Comparison of ENCODE assay signal across 24 cellular contexts in genomic region chrX:68867458-68868166, GRCh38. TPM values are rescaled to one million over a fixed set of nuclear protein-coding genes. Genes with fewer than 3 reads are reported as not detected.
DNase-seq lines count a peak whose midpoint lies in the region; ATAC-seq, FAIRE-seq and TF ChIP-seq lines count a peak whose summit lies in the region.
"Had no signal": no experiment of that assay in that cellular context is flagged by ENCODE, and none has a peak within 500 bp of the region (broad histone marks: within the 10 kb centered on the region; RNA-seq: fewer than 3 reads in every experiment).

No MANE protein-coding gene starts in this region.

- no peak for FAIRE-seq in small intestine (lab: Jason Lieb, UNC)
- FAIRE-seq: endometrium, GM19239, H54, kidney, RCC 7860, TTC549 had no signal

- no peak for ATAC-seq in activated T-cell treated with anti-CD3 and anti-CD28 coated beads, Interleukin-2, amount 50 U/mL, for 72 hours (replicated peaks in 1 of 2)

- 41 to 53% (median 48%) methylated on average over 10 to 15 of the region's 15 CpGs for WGBS in adrenal gland, 4 donors
- WGBS in mesenchymal stem cell: 37% methylated on average over 12 of the region's 15 CpGs
- WGBS in small intestine, 3 donors: 37 to 56% (median 51%) methylated on average over 14 of the region's 15 CpGs

- no peak overlapping the region for H3K14ac ChIP-seq in mesenchymal stem cell (ENCODE audit: low read length in 2 of 2)

- no peak overlapping the region for H3K4me3 Mint-ChIP-seq in activated T-cell treated with anti-CD3 and anti-CD28 coated beads, Interleukin-2, amount 50 U/mL, for 72 hours
- H3K4me3 Mint-ChIP-seq: activated CD4-positive, alpha-beta T cell treated with anti-CD3 and anti-CD28 coated beads, Interleukin-2, amount 10 ng/mL, durations not matched to agents 24 days and 14 days; B cell had no signal

- peaks cover 20% of the 10 kb centered on the region for H3K27me3 Mint-ChIP-seq in activated T-cell treated with anti-CD3 and anti-CD28 coated beads, Interleukin-2, amount 50 U/mL, for 72 hours (ENCODE audit: low read depth)
- H3K27me3 Mint-ChIP-seq: activated CD4-positive, alpha-beta T cell treated with anti-CD3 and anti-CD28 coated beads, Interleukin-2, amount 10 ng/mL, durations not matched to agents 24 days and 14 days; B cell had no signal

- TF ChIP-seq CTCF in adrenal gland (IDR thresholded peaks at IDR 0.05) (no peak), PC-9 (conservative IDR thresholded peaks at IDR 0.05) (no peak)

- H3K4me1 ChIP-seq in adrenal gland (replicated peaks in 1 of 2) (no peaks in the 10 kb centered on the region), mesenchymal stem cell (ENCODE audit: control insufficient read depth, insufficient read depth, low read depth, low read length) (peaks cover 10% of the 10 kb centered on the region), small intestine (ENCODE audit: control insufficient read depth in 2 of 2, insufficient read depth in 1 of 2, low read depth in 1 of 2, low read length in 1 of 2) (peaks cover 0 to 6% of the 10 kb centered on the region in 2 donors), PC-9 (replicated peaks; ENCODE audit: insufficient read depth) (peaks cover 6% of the 10 kb centered on the region; the same call in 1 of the 2 replicates)
- H3K4me1 ChIP-seq: vagina had no signal

- BruUV-seq in PC-9 (replicated peaks; lab: Mats Ljungman, UMichigan): no TSS peak

- CTCF ChIA-PET in PC-9 (lab: Charles Lee): no interaction called here

- H3K4me3 ChIP-seq in adrenal gland (no peak overlapping the region), mesenchymal stem cell (ENCODE audit: insufficient read depth in 1 of 2, low read depth in 1 of 2, low read length in 2 of 2) (no peak overlapping the region), small intestine (ENCODE audit: low read depth in 1 of 2, low read length in 2 of 2) (no peak overlapping the region), PC-9 (no peak overlapping the region)
- H3K4me3 ChIP-seq: vagina had no signal

- H3K27ac Mint-ChIP-seq in activated T-cell treated with anti-CD3 and anti-CD28 coated beads, Interleukin-2, amount 50 U/mL, for 72 hours: no peak overlapping the region
- H3K27ac Mint-ChIP-seq: activated CD4-positive, alpha-beta T cell treated with anti-CD3 and anti-CD28 coated beads, Interleukin-2, amount 10 ng/mL, durations not matched to agents 24 days and 14 days; B cell had no signal

- no peak overlapping the region for H3K4me2 ChIP-seq in mesenchymal stem cell (ENCODE audit: low read length, poor library complexity, severe bottlenecking)
- H3K4me2 ChIP-seq in PC-9: no peak overlapping the region
- H3K4me2 ChIP-seq: SK-N-SH had no signal

- H3K9me2 ChIP-seq in PC-9 (ENCODE audit: insufficient read depth): no peaks in the 10 kb centered on the region
- H3K9me2 ChIP-seq: SK-N-SH had no signal

- H3K9ac ChIP-seq in mesenchymal stem cell (ENCODE audit: low read length): no peak overlapping the region
- H3K9ac ChIP-seq: SK-N-SH had no signal

- H3K4ac ChIP-seq in mesenchymal stem cell (ENCODE audit: low read depth in 1 of 2, low read length in 2 of 2): no peak overlapping the region

- H3K9me3 Mint-ChIP-seq in activated T-cell treated with anti-CD3 and anti-CD28 coated beads, Interleukin-2, amount 50 U/mL, for 72 hours: no peaks in the 10 kb centered on the region
- H3K9me3 Mint-ChIP-seq: activated CD4-positive, alpha-beta T cell treated with anti-CD3 and anti-CD28 coated beads, Interleukin-2, amount 10 ng/mL, durations not matched to agents 24 days and 14 days had no signal

- H3K27ac ChIP-seq in adrenal gland (no peak overlapping the region), mesenchymal stem cell (ENCODE audit: low read length, poor library complexity, severe bottlenecking) (no peak overlapping the region), small intestine (ENCODE audit: low read depth in 1 of 2, low read length in 1 of 2) (peak overlapping the region; percentile 86 to 97), PC-9 (no peak overlapping the region)
- H3K27ac ChIP-seq: vagina had no signal

- no peaks in the 10 kb centered on the region for H3K79me1 ChIP-seq in mesenchymal stem cell (replicated peaks; ENCODE audit: low read length, poor library complexity, severe bottlenecking)

- H2AK5ac ChIP-seq in mesenchymal stem cell (ENCODE audit: low read length, severe bottlenecking): no peak overlapping the region

- no peak overlapping the region for H4K8ac ChIP-seq in mesenchymal stem cell (ENCODE audit: low read length)

- H3K4me1 Mint-ChIP-seq in activated T-cell treated with anti-CD3 and anti-CD28 coated beads, Interleukin-2, amount 50 U/mL, for 72 hours (ENCODE audit: low read depth): peaks cover 10% of the 10 kb centered on the region
- H3K4me1 Mint-ChIP-seq: B cell had no signal

- H2AFZ ChIP-seq in mesenchymal stem cell (ENCODE audit: low read depth, low read length): no peak overlapping the region
- no peak overlapping the region for H2AFZ ChIP-seq in PC-9

- H2BK5ac ChIP-seq in mesenchymal stem cell (ENCODE audit: low read depth, low read length, poor library complexity, severe bottlenecking): no peak overlapping the region

- DNase-seq in MV-4-11 (lab: John Stamatoyannopoulos, UW) (peak; percentile 21), adrenal gland (peak; percentile 23 to 71 (median 60)), mesenchymal stem cell (peak; percentile 3), small intestine (peak; percentile 59), NCI-H345 (lab: John Stamatoyannopoulos, UW) (no peak), PC-9 (no peak)
- no peak for DNase-seq in activated T-cell treated with anti-CD3 and anti-CD28 coated beads, Interleukin-2, amount 50 U/mL, for 72 hours
- DNase-seq: activated CD4-positive, alpha-beta T cell treated with anti-CD3 and anti-CD28 coated beads, Interleukin-2, amount 10 ng/mL, durations not matched to agents 24 days and 14 days; activated CD8-positive, alpha-beta memory T cell treated with anti-CD3 and anti-CD28 coated beads, Interleukin-2, amount 50 U/mL, for 48 hours; activated gamma-delta T cell treated with Interleukin-2 at 50 U/mL for 16 hours; IMR-90; kidney; MM.1S; NCI-H2081 treated with DMSO at 0.1 percent for 48 hours; NCI-H748 treated with DMSO at 0.1 percent for 48 hours; SK-N-SH; stimulated activated CD4-positive, alpha-beta T cell treated with anti-CD3 and anti-CD28 coated beads, Interleukin-4, amount 100 ng/mL, for 1 hour had no signal

- no peaks in the 10 kb centered on the region for H3K79me2 ChIP-seq in PC-9 (ENCODE audit: low read depth)

- H3K36me3 ChIP-seq in adrenal gland (replicated peaks in 1 of 2) (no peaks in the 10 kb centered on the region), mesenchymal stem cell (ENCODE audit: control insufficient read depth in 1 of 2, insufficient read depth in 2 of 2, low read depth in 1 of 2, low read length in 2 of 2) (no peaks in the 10 kb centered on the region), small intestine (ENCODE audit: control insufficient read depth in 2 of 2, insufficient read depth in 2 of 2, low read length in 2 of 2) (no peaks in the 10 kb centered on the region), PC-9 (ENCODE audit: low read depth) (no peaks in the 10 kb centered on the region)
- H3K36me3 ChIP-seq: vagina had no signal

- H2BK15ac ChIP-seq in mesenchymal stem cell (ENCODE audit: low read depth, poor library complexity, severe bottlenecking): no peak overlapping the region

- POLR2A ChIA-PET in PC-9 (lab: Charles Lee; ENCODE audit: unreplicated experiment): no interaction called here

- H3K23ac ChIP-seq in mesenchymal stem cell (ENCODE audit: low read length in 2 of 2): no peak overlapping the region

- intact Hi-C loops in adrenal gland (cut with DNase I) (no loop called here), PC-9 (cut with micrococcal nuclease; ENCODE audit: unreplicated experiment) (no loop called here)

- no peak overlapping the region for H2BK120ac ChIP-seq in mesenchymal stem cell (ENCODE audit: low read depth, low read length)

- no peaks in the 10 kb centered on the region for H3K36me3 Mint-ChIP-seq in activated T-cell treated with anti-CD3 and anti-CD28 coated beads, Interleukin-2, amount 50 U/mL, for 72 hours (ENCODE audit: insufficient read depth in 2 of 2)

- H3K27me3 ChIP-seq in adrenal gland (no peaks in the 10 kb centered on the region), mesenchymal stem cell (ENCODE audit: control insufficient read depth in 1 of 2, insufficient read depth in 1 of 2, low read length in 2 of 2) (peaks cover 0 to 85% of the 10 kb centered on the region in 2 experiments), small intestine (ENCODE audit: control insufficient read depth in 2 of 2, insufficient read depth in 2 of 2, low read length in 2 of 2) (peaks cover 0 to 2% of the 10 kb centered on the region in 2 donors), PC-9 (ENCODE audit: insufficient read depth, low read depth) (no peaks in the 10 kb centered on the region)
- H3K27me3 ChIP-seq: vagina had no signal

- no peaks in the 10 kb centered on the region for H4K20me1 ChIP-seq in PC-9 (ENCODE audit: insufficient read depth)

- H2BK12ac ChIP-seq in mesenchymal stem cell (ENCODE audit: low read length in 2 of 2): no peak overlapping the region

- H3F3A ChIP-seq in PC-9 (ENCODE audit: insufficient read depth, low read depth): no peaks in the 10 kb centered on the region

- H4K91ac ChIP-seq in mesenchymal stem cell (ENCODE audit: low read length): no peak overlapping the region

- TF ChIP-seq POLR2A in adrenal gland (IDR thresholded peaks at IDR 0.05): no peak

- H3K18ac ChIP-seq in mesenchymal stem cell (ENCODE audit: low read depth in 1 of 2, low read length in 2 of 2): no peak overlapping the region

- H3K9me3 ChIP-seq in adrenal gland (replicated peaks in 1 of 3) (no peaks in the 10 kb centered on the region), mesenchymal stem cell (ENCODE audit: control insufficient read depth, low read length) (peaks cover 4% of the 10 kb centered on the region), small intestine (ENCODE audit: control insufficient read depth, low read depth) (no peaks in the 10 kb centered on the region), PC-9 (ENCODE audit: insufficient read depth, low read depth) (no peaks in the 10 kb centered on the region)
- H3K9me3 ChIP-seq: SK-N-SH, vagina had no signal

RNA-seq across cellular contexts. Expression of gene EFNB1, which starts 38.8 kb away (rescaled TPM):
- total RNA-seq in adrenal gland (10 to 100 TPM; 32.2 to 66.5 (median 45.8) TPM), PC-9 (2021) (31.1 and 35.2 TPM in 2 replicates)
- polyA plus RNA-seq in adrenal gland (10 to 100 TPM; 14.0 to 42.5 (median 40.2) TPM), small intestine (10 to 100 TPM; 21.9 to 47.0 (median 26.4) TPM)
- polyA plus RNA-seq in mesenchymal stem cell (2013, experiment 1 of 2): 20.0 TPM
- 19.2 TPM for polyA plus RNA-seq in mesenchymal stem cell (2013, experiment 2 of 2)
- total RNA-seq in activated T-cell treated with anti-CD3 and anti-CD28 coated beads, Interleukin-2, amount 50 U/mL, for 72 hours: 1 to 10 TPM; 5.1 to 5.7 TPM

Comparison
In these comparisons a context has a peak if more than half of its experiments do, and no peak if none do; other contexts are left out.
1. DNase-seq: peak in MV-4-11 (single experiment), adrenal gland (7 of 7), mesenchymal stem cell (single experiment) and small intestine (single experiment); none in NCI-H345 (single experiment), PC-9 (0 of 2) and activated T-cell treated with anti-CD3 and anti-CD28 coated beads, Interleukin-2, amount 50 U/mL, for 72 hours (0 of 2).
2. H3K27ac ChIP-seq: peak in small intestine (2 of 2); none in adrenal gland (0 of 5), mesenchymal stem cell (single experiment) and PC-9 (single experiment).